In genomic region chr17:76007850-76008165, GRCh38 we compare ENCODE assay signal across 8 cellular contexts. TPM values are rescaled to one million over a fixed set of nuclear protein-coding genes. Genes with fewer than 3 reads are reported as not detected.
"Had no signal": no experiment of that assay in that cellular context is flagged by ENCODE, and none has a peak within 500 bp of the region (broad histone marks: within the 10 kb centered on the region; RNA-seq: fewer than 3 reads in every experiment).

No MANE protein-coding gene starts in this region.

- DNase-seq: H9, HCEC 1CT, KBM-7 had no signal

- ATAC-seq: GM23338, HepG2 had no signal

- H3K4me2 ChIP-seq: GM23338 had no signal

- H3K27ac ChIP-seq: HL-60 had no signal

- H3K9me3 Mint-ChIP-seq: GM23338, IgD-negative memory B cell had no signal

- H3K27ac Mint-ChIP-seq: GM23338, H9, IgD-negative memory B cell had no signal

- H3K27me3 Mint-ChIP-seq: IgD-negative memory B cell had no signal

- H3K4me3 Mint-ChIP-seq: GM23338, H9, IgD-negative memory B cell had no signal

- H3K4me3 ChIP-seq: GM23338 had no signal

RNA-seq across cellular contexts. Expression of gene EVPL, which starts 19.3 kb away (rescaled TPM):
- total RNA-seq: HT1080 had no signal
